In genomic region chr19:49590971-49591730, GRCh38 we compare ENCODE assay signal across 8 cellular contexts. TPM values are rescaled to one million over a fixed set of nuclear protein-coding genes. Genes with fewer than 3 reads are reported as not detected.
DNase-seq lines count a peak whose midpoint lies in the region; ATAC-seq and TF ChIP-seq lines count a peak whose summit lies in the region.

Gene PRR12, plus strand, starts transcription at chr19:49591182. Its CDS starts 473 bp downstream, at chr19:49591655.

- H3K4me1 ChIP-seq in Peyer's patch (peaks cover 0 to 17% (median 7%) of the 10 kb centered on the region in 4 donors), esophagus squamous epithelium (peaks cover 15 to 56% (median 21%) of the 10 kb centered on the region in 3 donors), muscle layer of colon (ENCODE audit: insufficient read depth, low read length) (peaks cover 19% of the 10 kb centered on the region)

- peak within 1 kb of the TSS; percentile 88 for H3K4me3 Mint-ChIP-seq in activated T-helper 1 cell treated with anti-CD3 and anti-CD28 coated beads, Interleukin-12 subunit alpha, Interleukin-12 subunit beta, Interleukin-2, Interleukin-4 antibody, amounts not matched to agents 30 ng/mL and 10 ng/mL and 1 ng/mL, durations not matched to agents 14 hours and 24 hours and 36 hours
- H3K4me3 Mint-ChIP-seq in stimulated activated naive CD8-positive, alpha-beta T cell treated with anti-CD3 and anti-CD28 coated beads, Interleukin-15, amount 100 ng/mL, for 72 hours, result peak within 1 kb of the TSS; percentile 87 to 96

- TF ChIP-seq POLR2A in Peyer's patch (IDR thresholded peaks at IDR 0.05), result no peak
- peak in 1 of 4 donors; percentile 33 for TF ChIP-seq POLR2A in esophagus squamous epithelium (IDR thresholded peaks at IDR 0.05)

- peaks cover 40% of the 10 kb centered on the region for H3K4me1 Mint-ChIP-seq in activated T-helper 1 cell treated with anti-CD3 and anti-CD28 coated beads, Interleukin-12 subunit alpha, Interleukin-12 subunit beta, Interleukin-2, Interleukin-4 antibody, amounts not matched to agents 30 ng/mL and 10 ng/mL and 1 ng/mL, durations not matched to agents 14 hours and 24 hours and 36 hours (ENCODE audit: low read depth)
- peaks cover 49% of the 10 kb centered on the region for H3K4me1 Mint-ChIP-seq in stimulated activated naive CD8-positive, alpha-beta T cell treated with anti-CD3 and anti-CD28 coated beads, Interleukin-15, amount 100 ng/mL, for 72 hours

- TF ChIP-seq CTCF in Peyer's patch (IDR thresholded peaks at IDR 0.05) (peak in 1 of 6 experiments; percentile 5), esophagus squamous epithelium (IDR thresholded peaks at IDR 0.05) (no peak)

- no peaks in the 10 kb centered on the region for H3K9me3 Mint-ChIP-seq in activated T-helper 1 cell treated with anti-CD3 and anti-CD28 coated beads, Interleukin-12 subunit alpha, Interleukin-12 subunit beta, Interleukin-2, Interleukin-4 antibody, amounts not matched to agents 30 ng/mL and 10 ng/mL and 1 ng/mL, durations not matched to agents 14 hours and 24 hours and 36 hours
- no peaks in the 10 kb centered on the region for H3K9me3 Mint-ChIP-seq in stimulated activated naive CD8-positive, alpha-beta T cell treated with anti-CD3 and anti-CD28 coated beads, Interleukin-15, amount 100 ng/mL, for 72 hours

- no peaks in the 10 kb centered on the region for H3K27me3 ChIP-seq in Peyer's patch
- no peaks in the 10 kb centered on the region for H3K27me3 ChIP-seq in esophagus squamous epithelium
- no peaks in the 10 kb centered on the region for H3K27me3 ChIP-seq in muscle layer of colon (ENCODE audit: control insufficient read depth in 1 of 2, insufficient read depth in 2 of 2, low read length in 2 of 2)

- peak within 1 kb of the TSS; percentile 93 for H3K4me3 ChIP-seq in Jurkat, Clone E6-1 (ENCODE audit: low read length)
- H3K4me3 ChIP-seq in Peyer's patch (peak within 1 kb of the TSS; percentile 74 to 99 (median 86)), esophagus squamous epithelium (peak within 1 kb of the TSS; percentile 85 to 95 (median 88)), muscle layer of colon (ENCODE audit: low read depth in 1 of 2, low read length in 2 of 2) (peak within 1 kb of the TSS; percentile 55 to 84)

- WGBS in esophagus squamous epithelium, 2 donors, result 0 to 1% methylated on average over 8 to 9 of the region's 66 CpGs

- intact Hi-C loops in activated T-helper 1 cell treated with anti-CD3 and anti-CD28 coated beads, Interleukin-12 subunit alpha, Interleukin-12 subunit beta, Interleukin-2, Interleukin-4 antibody, amounts not matched to agents 30 ng/mL and 10 ng/mL and 1 ng/mL, durations not matched to agents 14 hours and 24 hours and 36 hours (cut with micrococcal nuclease), result loop anchor here (1.0 to 10.0 kb wide), 8 partner anchors 11 to 472 kb away; partner anchors contain the start of genes C19orf73, FUZ, MED25 and NOSIP
- intact Hi-C loops in esophagus squamous epithelium (cut with DNase I), result no loop called here

- no peaks in the 10 kb centered on the region for H3K9me3 ChIP-seq in Peyer's patch
- H3K9me3 ChIP-seq in esophagus squamous epithelium, result no peaks in the 10 kb centered on the region
- no peaks in the 10 kb centered on the region for H3K9me3 ChIP-seq in muscle layer of colon (ENCODE audit: low read length)

- H3K36me3 ChIP-seq in Peyer's patch (peaks cover 0 to 22% (median 0%) of the 10 kb centered on the region in 3 donors), esophagus squamous epithelium (peaks cover 18 to 23% (median 20%) of the 10 kb centered on the region in 3 donors), muscle layer of colon (ENCODE audit: insufficient read depth, low read length) (peaks cover 10% of the 10 kb centered on the region)

- peaks cover 10% of the 10 kb centered on the region for H3K27me3 Mint-ChIP-seq in activated T-helper 1 cell treated with anti-CD3 and anti-CD28 coated beads, Interleukin-12 subunit alpha, Interleukin-12 subunit beta, Interleukin-2, Interleukin-4 antibody, amounts not matched to agents 30 ng/mL and 10 ng/mL and 1 ng/mL, durations not matched to agents 14 hours and 24 hours and 36 hours (ENCODE audit: insufficient read depth)
- H3K27me3 Mint-ChIP-seq in stimulated activated naive CD8-positive, alpha-beta T cell treated with anti-CD3 and anti-CD28 coated beads, Interleukin-15, amount 100 ng/mL, for 72 hours, result no peaks in the 10 kb centered on the region

- H3K27ac Mint-ChIP-seq in activated T-helper 1 cell treated with anti-CD3 and anti-CD28 coated beads, Interleukin-12 subunit alpha, Interleukin-12 subunit beta, Interleukin-2, Interleukin-4 antibody, amounts not matched to agents 30 ng/mL and 10 ng/mL and 1 ng/mL, durations not matched to agents 14 hours and 24 hours and 36 hours, result peak within 1 kb of the TSS; percentile 95
- H3K27ac Mint-ChIP-seq in stimulated activated naive CD8-positive, alpha-beta T cell treated with anti-CD3 and anti-CD28 coated beads, Interleukin-15, amount 100 ng/mL, for 72 hours, result peak within 1 kb of the TSS; percentile 84 to 92

- peaks cover 14% of the 10 kb centered on the region for H3K36me3 Mint-ChIP-seq in activated T-helper 1 cell treated with anti-CD3 and anti-CD28 coated beads, Interleukin-12 subunit alpha, Interleukin-12 subunit beta, Interleukin-2, Interleukin-4 antibody, amounts not matched to agents 30 ng/mL and 10 ng/mL and 1 ng/mL, durations not matched to agents 14 hours and 24 hours and 36 hours (ENCODE audit: low read depth)

- H3K27ac ChIP-seq in Peyer's patch (peak within 1 kb of the TSS; percentile 87 to 99 (median 93)), esophagus squamous epithelium (peak within 1 kb of the TSS; percentile 86 to 97 (median 94)), muscle layer of colon (ENCODE audit: low read depth, low read length) (peak within 1 kb of the TSS; percentile 96)

- peak; percentile 29 for ATAC-seq in stimulated activated naive CD8-positive, alpha-beta T cell treated with anti-CD3 and anti-CD28 coated beads, Interleukin-15, amount 100 ng/mL, for 72 hours
- no peak for ATAC-seq in GM21529 (IDR thresholded peaks at IDR 0.05; ENCODE audit: unreplicated experiment)

- H3K9ac ChIP-seq in muscle layer of colon (ENCODE audit: low read length), result peak within 1 kb of the TSS; percentile 65

- DNase-seq in DMS153 (lab: John Stamatoyannopoulos, UW) (peak; percentile 43), Peyer's patch (peak; percentile 69 to 84 (median 80)), esophagus squamous epithelium (lab: John Stamatoyannopoulos, UW) (no peak)
- DNase-seq in Jurkat, Clone E6-1 (ENCODE audit: low read depth, low spot score), result peak; percentile 75
- DNase-seq in activated T-helper 1 cell treated with anti-CD3 and anti-CD28 coated beads, Interleukin-12 subunit alpha, Interleukin-12 subunit beta, Interleukin-2, Interleukin-4 antibody, amounts not matched to agents 30 ng/mL and 10 ng/mL and 1 ng/mL, durations not matched to agents 14 hours and 24 hours and 36 hours (ENCODE audit: low spot score), result peak; percentile 62
- peak; percentile 80 to 82 for DNase-seq in stimulated activated naive CD8-positive, alpha-beta T cell treated with anti-CD3 and anti-CD28 coated beads, Interleukin-15, amount 100 ng/mL, for 72 hours

RNA-seq across cellular contexts. Expression of gene PRR12, which starts in this region (rescaled TPM):
- 14.4 TPM for polyA plus RNA-seq in Jurkat, Clone E6-1 (2012; ENCODE audit: insufficient read depth, insufficient read length)
- total RNA-seq in Peyer's patch (10 to 100 TPM; 13.5 to 39.6 (median 28.1) TPM), esophagus squamous epithelium (10 to 100 TPM in 1 of 4 donors, 1 to 10 TPM in 3; 4.5 to 11.9 (median 7.7) TPM)
- total RNA-seq in activated T-helper 1 cell treated with anti-CD3 and anti-CD28 coated beads, Interleukin-12 subunit alpha, Interleukin-12 subunit beta, Interleukin-2, Interleukin-4 antibody, amounts not matched to agents 30 ng/mL and 10 ng/mL and 1 ng/mL, durations not matched to agents 14 hours and 24 hours and 36 hours, result 32.3 and 34.2 TPM in 2 replicates
